In genomic region chr11:86775342-86775741, GRCh38 we compare ENCODE assay signal across 1 cellular context.
TF ChIP-seq lines count a peak whose summit lies in the region.

No MANE protein-coding gene starts in this region.

TF ChIP-seq in HEK293, 187 proteins besides CTCF, POLR2A, EP300 and RAD21:
- TF ChIP-seq, protein P1, sequence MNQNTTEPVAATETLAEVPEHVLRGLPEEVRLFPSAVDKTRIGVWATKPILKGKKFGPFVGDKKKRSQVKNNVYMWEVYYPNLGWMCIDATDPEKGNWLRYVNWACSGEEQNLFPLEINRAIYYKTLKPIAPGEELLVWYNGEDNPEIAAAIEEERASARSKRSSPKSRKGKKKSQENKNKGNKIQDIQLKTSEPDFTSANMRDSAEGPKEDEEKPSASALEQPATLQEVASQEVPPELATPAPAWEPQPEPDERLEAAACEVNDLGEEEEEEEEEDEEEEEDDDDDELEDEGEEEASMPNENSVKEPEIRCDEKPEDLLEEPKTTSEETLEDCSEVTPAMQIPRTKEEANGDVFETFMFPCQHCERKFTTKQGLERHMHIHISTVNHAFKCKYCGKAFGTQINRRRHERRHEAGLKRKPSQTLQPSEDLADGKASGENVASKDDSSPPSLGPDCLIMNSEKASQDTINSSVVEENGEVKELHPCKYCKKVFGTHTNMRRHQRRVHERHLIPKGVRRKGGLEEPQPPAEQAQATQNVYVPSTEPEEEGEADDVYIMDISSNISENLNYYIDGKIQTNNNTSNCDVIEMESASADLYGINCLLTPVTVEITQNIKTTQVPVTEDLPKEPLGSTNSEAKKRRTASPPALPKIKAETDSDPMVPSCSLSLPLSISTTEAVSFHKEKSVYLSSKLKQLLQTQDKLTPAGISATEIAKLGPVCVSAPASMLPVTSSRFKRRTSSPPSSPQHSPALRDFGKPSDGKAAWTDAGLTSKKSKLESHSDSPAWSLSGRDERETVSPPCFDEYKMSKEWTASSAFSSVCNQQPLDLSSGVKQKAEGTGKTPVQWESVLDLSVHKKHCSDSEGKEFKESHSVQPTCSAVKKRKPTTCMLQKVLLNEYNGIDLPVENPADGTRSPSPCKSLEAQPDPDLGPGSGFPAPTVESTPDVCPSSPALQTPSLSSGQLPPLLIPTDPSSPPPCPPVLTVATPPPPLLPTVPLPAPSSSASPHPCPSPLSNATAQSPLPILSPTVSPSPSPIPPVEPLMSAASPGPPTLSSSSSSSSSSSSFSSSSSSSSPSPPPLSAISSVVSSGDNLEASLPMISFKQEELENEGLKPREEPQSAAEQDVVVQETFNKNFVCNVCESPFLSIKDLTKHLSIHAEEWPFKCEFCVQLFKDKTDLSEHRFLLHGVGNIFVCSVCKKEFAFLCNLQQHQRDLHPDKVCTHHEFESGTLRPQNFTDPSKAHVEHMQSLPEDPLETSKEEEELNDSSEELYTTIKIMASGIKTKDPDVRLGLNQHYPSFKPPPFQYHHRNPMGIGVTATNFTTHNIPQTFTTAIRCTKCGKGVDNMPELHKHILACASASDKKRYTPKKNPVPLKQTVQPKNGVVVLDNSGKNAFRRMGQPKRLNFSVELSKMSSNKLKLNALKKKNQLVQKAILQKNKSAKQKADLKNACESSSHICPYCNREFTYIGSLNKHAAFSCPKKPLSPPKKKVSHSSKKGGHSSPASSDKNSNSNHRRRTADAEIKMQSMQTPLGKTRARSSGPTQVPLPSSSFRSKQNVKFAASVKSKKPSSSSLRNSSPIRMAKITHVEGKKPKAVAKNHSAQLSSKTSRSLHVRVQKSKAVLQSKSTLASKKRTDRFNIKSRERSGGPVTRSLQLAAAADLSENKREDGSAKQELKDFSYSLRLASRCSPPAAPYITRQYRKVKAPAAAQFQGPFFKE (tag by site-specific recombination; IDR thresholded peaks at IDR 0.05; ENCODE audit: borderline replicate concordance): no peak
- TF ChIP-seq ZNF658 (tag by site-specific recombination; IDR thresholded peaks at IDR 0.05) (no peak), ZNF768 (tag by site-specific recombination; IDR thresholded peaks at IDR 0.05) (no peak), SP7 (tag by site-specific recombination; IDR thresholded peaks at IDR 0.05) (peak; percentile 81), SP2 (tag by site-specific recombination; IDR thresholded peaks at IDR 0.05) (no peak), ZNF664 (tag by site-specific recombination; IDR thresholded peaks at IDR 0.05) (no peak)
